ENCODE assay signal across 8 cellular contexts in the genomic region with DNA sequence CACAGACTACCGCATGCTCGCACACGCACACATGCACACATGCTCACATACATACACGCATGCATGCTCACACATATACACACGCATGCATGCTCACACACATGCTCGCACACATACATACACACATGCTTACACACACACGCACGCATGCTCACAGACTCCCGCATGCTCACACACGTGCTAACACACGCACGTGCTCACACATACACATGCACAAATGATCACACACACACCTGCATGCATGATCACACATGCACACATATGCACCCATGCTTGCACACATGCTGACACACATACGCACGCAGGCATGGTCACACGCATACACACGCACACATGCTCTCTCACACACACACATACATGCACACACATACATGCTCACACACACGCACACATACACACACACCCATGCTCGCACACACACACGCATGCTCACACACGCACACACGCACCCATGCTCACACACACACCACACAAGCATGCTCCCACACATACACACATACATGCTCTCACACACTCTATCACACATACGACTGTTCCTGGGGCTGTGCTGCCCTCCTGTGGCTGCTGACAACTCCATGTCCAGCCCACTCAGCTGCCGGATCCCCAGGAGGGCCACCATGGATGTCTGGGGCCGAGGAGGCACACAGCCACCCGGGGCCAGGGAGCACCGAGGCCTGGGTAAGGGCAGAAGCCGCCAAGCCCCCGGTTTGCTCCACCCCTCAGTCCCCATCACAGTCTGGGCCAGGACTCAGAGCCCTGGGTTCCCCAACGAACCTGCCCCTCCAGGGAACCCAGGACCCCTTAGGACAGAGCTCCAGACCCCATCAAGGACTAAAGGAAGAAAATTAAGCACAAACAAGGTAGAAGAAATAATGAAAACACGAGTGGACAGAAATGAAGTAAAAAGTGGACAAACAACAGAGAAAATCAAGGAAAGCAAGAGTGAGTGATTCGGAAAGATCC. TPM values are rescaled to one million over a fixed set of nuclear protein-coding genes. Genes with fewer than 3 reads are reported as not detected.
DNase-seq lines count a peak whose midpoint lies in the region; ATAC-seq and TF ChIP-seq lines count a peak whose summit lies in the region.

No MANE protein-coding gene starts in this region.

- H3K79me2 ChIP-seq in OCI-LY7 (ENCODE audit: insufficient read depth, low read depth, low read length): no peaks in the 10 kb centered on the region

- peak; percentile 85 for ATAC-seq in stimulated activated naive CD8-positive, alpha-beta T cell treated with anti-CD3 and anti-CD28 coated beads, Interleukin-15, Interleukin-2, amounts not matched to agents 100 U/mL and 50 U/mL, for 24 hours
- ATAC-seq in GM19395 (IDR thresholded peaks at IDR 0.05; ENCODE audit: unreplicated experiment): no peak

- no peaks in the 10 kb centered on the region for H3K9me3 ChIP-seq in CD4-positive, alpha-beta memory T cell (ENCODE audit: control insufficient read depth in 1 of 2, low read length in 2 of 2)
- H3K9me3 ChIP-seq in OCI-LY7 (ENCODE audit: low read length) (no peaks in the 10 kb centered on the region), esophagus muscularis mucosa (no peaks in the 10 kb centered on the region)

- peaks cover 0 to 3% of the 10 kb centered on the region in 2 donors for H3K27me3 Mint-ChIP-seq in CD4-positive, alpha-beta memory T cell
- H3K27me3 Mint-ChIP-seq in neural crest cell (ENCODE audit: low read depth): no peaks in the 10 kb centered on the region

- no peak for TF ChIP-seq EP300 in esophagus muscularis mucosa (IDR thresholded peaks at IDR 0.05)

- no peaks in the 10 kb centered on the region for H3K9me2 ChIP-seq in OCI-LY7 (ENCODE audit: insufficient read depth, low read length)

- H3K4me1 ChIP-seq in CD4-positive, alpha-beta memory T cell (ENCODE audit: insufficient read depth, low read length): peaks cover 6% of the 10 kb centered on the region
- H3K4me1 ChIP-seq in OCI-LY7 (ENCODE audit: insufficient read depth, low read length, poor library complexity, severe bottlenecking): no peaks in the 10 kb centered on the region
- H3K4me1 ChIP-seq in esophagus muscularis mucosa: peaks cover 9 to 27% (median 16%) of the 10 kb centered on the region in 4 donors

- no peak overlapping the region for H3K4me3 Mint-ChIP-seq in CD4-positive, alpha-beta memory T cell
- H3K4me3 Mint-ChIP-seq in neural crest cell: no peak overlapping the region

- no TSS peak for BruUV-seq in OCI-LY7 (replicated peaks; lab: Mats Ljungman, UMichigan)

- 55% methylated on average over 29 of the region's 31 CpGs for WGBS in esophagus muscularis mucosa

- H3K4me2 ChIP-seq in OCI-LY7 (ENCODE audit: low read length): no peak overlapping the region

- H3K27me3 ChIP-seq in CD4-positive, alpha-beta memory T cell (ENCODE audit: insufficient read depth, low read length): no peaks in the 10 kb centered on the region
- peaks cover 0 to 33% (median 0%) of the 10 kb centered on the region in 4 donors for H3K27me3 ChIP-seq in esophagus muscularis mucosa

- no peak overlapping the region for H3K27ac Mint-ChIP-seq in CD4-positive, alpha-beta memory T cell
- no peak overlapping the region for H3K27ac Mint-ChIP-seq in neural crest cell (ENCODE audit: unreplicated experiment)

- intact Hi-C loops in CD4-positive, alpha-beta memory T cell (cut with micrococcal nuclease): loop anchor here (2.0 kb wide), 1 partner anchor 85 kb away; the partner anchor contains the start of gene NOTCH1
- intact Hi-C loops in OCI-LY7 (cut with micrococcal nuclease; ENCODE audit: unreplicated experiment) (loop anchor here (1.0 kb wide), 1 partner anchor 143 kb away; no protein-coding TSS in a partner anchor), esophagus muscularis mucosa (cut with DNase I) (loop anchor here (1.0 kb wide), 1 partner anchor 143 kb away; no protein-coding TSS in a partner anchor)

- TF ChIP-seq CTCF in OCI-LY7 (conservative IDR thresholded peaks at IDR 0.05; ENCODE audit: low read length) (peak; percentile 85), esophagus muscularis mucosa (IDR thresholded peaks at IDR 0.05) (peak; percentile 81 to 87 (median 82)), neural crest cell (conservative IDR thresholded peaks at IDR 0.05) (peak; percentile 93)

- peaks cover 0 to 3% (median 1%) of the 10 kb centered on the region in 4 donors for H3K4me1 Mint-ChIP-seq in CD4-positive, alpha-beta memory T cell
- H3K4me1 Mint-ChIP-seq in neural crest cell: peaks cover 5% of the 10 kb centered on the region

- no peaks in the 10 kb centered on the region for H3K9me3 Mint-ChIP-seq in CD4-positive, alpha-beta memory T cell
- H3K9me3 Mint-ChIP-seq in neural crest cell: no peaks in the 10 kb centered on the region

- no peaks in the 10 kb centered on the region for H3K36me3 Mint-ChIP-seq in CD4-positive, alpha-beta memory T cell
- H3K36me3 Mint-ChIP-seq in neural crest cell (ENCODE audit: low read depth): no peaks in the 10 kb centered on the region

- no peak for TF ChIP-seq POLR2A in esophagus muscularis mucosa (IDR thresholded peaks at IDR 0.05; ENCODE audit: low read depth)

- no peaks in the 10 kb centered on the region for H4K20me1 ChIP-seq in OCI-LY7 (ENCODE audit: insufficient read depth, low read length)

- CTCF ChIA-PET in CD4-positive, alpha-beta memory T cell (lab: Charles Lee; ENCODE audit: partially characterized antibody): interaction anchor here (0.9 to 1.4 kb wide), 7 partner anchors 12 to 175 kb away, joined by 3 to 84 read pairs (median 4); no protein-coding TSS in a partner anchor
- CTCF ChIA-PET in OCI-LY7 (lab: Charles Lee; ENCODE audit: unreplicated experiment): interaction anchor here (1.0 kb wide), 1 partner anchor 143 kb away, joined by 6 read pairs; no protein-coding TSS in a partner anchor

- no peak overlapping the region for H2AFZ ChIP-seq in OCI-LY7 (ENCODE audit: low read length)

- no peak overlapping the region for H3K4me3 ChIP-seq in CD4-positive, alpha-beta memory T cell (ENCODE audit: low read length in 2 of 2)
- H3K4me3 ChIP-seq in OCI-LY7 (ENCODE audit: low read depth, low read length, poor library complexity, severe bottlenecking) (no peak overlapping the region), esophagus muscularis mucosa (no peak overlapping the region)

- no peaks in the 10 kb centered on the region for H3K36me3 ChIP-seq in CD4-positive, alpha-beta memory T cell (ENCODE audit: insufficient read depth, low read length)
- H3K36me3 ChIP-seq in OCI-LY7 (ENCODE audit: insufficient read depth, low read length): no peaks in the 10 kb centered on the region
- H3K36me3 ChIP-seq in esophagus muscularis mucosa: no peaks in the 10 kb centered on the region

- DNase-seq in CD4-positive, alpha-beta memory T cell: peak; percentile 79 to 84 (median 81)
- peak in 61 of 76 experiments; percentile 8 to 74 (median 55) for DNase-seq in HUDEP-2 (lab: John Stamatoyannopoulos, UW; ENCODE audit: unreplicated experiment in 76 of 76)
- peak; percentile 77 for DNase-seq in OCI-LY7 (ENCODE audit: low spot score)
- peak; percentile 64 for DNase-seq in activated T-cell treated with anti-CD3 and anti-CD28 coated beads for 48 hours (ENCODE audit: low read depth)
- DNase-seq in esophagus muscularis mucosa (ENCODE audit: extremely low spot score): no peak
- peak; percentile 86 for DNase-seq in neural crest cell (ENCODE audit: low read depth, low spot score)
- peak; percentile 81 for DNase-seq in stimulated activated naive CD8-positive, alpha-beta T cell treated with anti-CD3 and anti-CD28 coated beads, Interleukin-15, Interleukin-2, amounts not matched to agents 100 U/mL and 50 U/mL, for 24 hours

- H3K27ac ChIP-seq in CD4-positive, alpha-beta memory T cell (ENCODE audit: low read depth, low read length): no peak overlapping the region
- H3K27ac ChIP-seq in OCI-LY7 (ENCODE audit: low read depth, low read length, poor library complexity, severe bottlenecking): no peak overlapping the region
- H3K27ac ChIP-seq in esophagus muscularis mucosa (replicated peaks in 1 of 4): no peak overlapping the region

- POLR2A ChIA-PET in CD4-positive, alpha-beta memory T cell (lab: Charles Lee; ENCODE audit: partially characterized antibody): interaction anchor here (0.8 to 1.3 kb wide), 5 partner anchors 92 to 147 kb away, joined by 4 to 14 read pairs (median 4); no protein-coding TSS in a partner anchor
- POLR2A ChIA-PET in OCI-LY7 (lab: Charles Lee): no interaction called here

RNA-seq across cellular contexts. Expression of gene EGFL7, which starts 31.4 kb away (rescaled TPM):
- total RNA-seq in CD4-positive, alpha-beta memory T cell: not detected
- polyA plus RNA-seq in CD4-positive, alpha-beta memory T cell: under 1 TPM in 1 of 2 donors, not detected in 1; 0.64 TPM
- not detected in 2 replicates for total RNA-seq in OCI-LY7 (2014; rRNA removed; shearing (Covaris generic))
- total RNA-seq in OCI-LY7 (2022): not detected in 2 replicates
- total RNA-seq in esophagus muscularis mucosa: 100 to 1,000 TPM in 1 of 4 donors, 10 to 100 TPM in 3; 33.2 to 134 (median 78.7) TPM
- 14.1 and 16.8 TPM in 2 replicates for total RNA-seq in neural crest cell

RNA-seq across cellular contexts. Expression of gene AGPAT2, which starts 55.9 kb away (rescaled TPM):
- 1 to 10 TPM; 6.9 to 7.8 TPM for total RNA-seq in CD4-positive, alpha-beta memory T cell
- 10 to 100 TPM; 16.2 to 20.6 TPM for polyA plus RNA-seq in CD4-positive, alpha-beta memory T cell
- total RNA-seq in OCI-LY7 (2014; rRNA removed; shearing (Covaris generic)): 20.8 and 29.6 TPM in 2 replicates
- 15.2 and 18.3 TPM in 2 replicates for total RNA-seq in OCI-LY7 (2022)
- total RNA-seq in esophagus muscularis mucosa: 10 to 100 TPM; 22.0 to 52.8 (median 39.3) TPM
- total RNA-seq in neural crest cell: 18.4 and 19.0 TPM in 2 replicates

Comparison
In these comparisons a context has a peak if more than half of its experiments do, and no peak if none do; other contexts are left out.
1. RNA of gene EGFL7, which starts 31.4 kb away (total RNA-seq): 33.2 to 134 TPM in esophagus muscularis mucosa and 14.1 to 16.8 TPM in neural crest cell; not detected in OCI-LY7 and not detected in CD4-positive, alpha-beta memory T cell; every median in the first group is over 10 times any median in the second.
2. Peak in every context shown above with its lines, with median percentiles within 50 percentile points of each other: CTCF ChIP-seq.